Comparison of ENCODE assay signal across 8 cellular contexts in the genomic region with DNA sequence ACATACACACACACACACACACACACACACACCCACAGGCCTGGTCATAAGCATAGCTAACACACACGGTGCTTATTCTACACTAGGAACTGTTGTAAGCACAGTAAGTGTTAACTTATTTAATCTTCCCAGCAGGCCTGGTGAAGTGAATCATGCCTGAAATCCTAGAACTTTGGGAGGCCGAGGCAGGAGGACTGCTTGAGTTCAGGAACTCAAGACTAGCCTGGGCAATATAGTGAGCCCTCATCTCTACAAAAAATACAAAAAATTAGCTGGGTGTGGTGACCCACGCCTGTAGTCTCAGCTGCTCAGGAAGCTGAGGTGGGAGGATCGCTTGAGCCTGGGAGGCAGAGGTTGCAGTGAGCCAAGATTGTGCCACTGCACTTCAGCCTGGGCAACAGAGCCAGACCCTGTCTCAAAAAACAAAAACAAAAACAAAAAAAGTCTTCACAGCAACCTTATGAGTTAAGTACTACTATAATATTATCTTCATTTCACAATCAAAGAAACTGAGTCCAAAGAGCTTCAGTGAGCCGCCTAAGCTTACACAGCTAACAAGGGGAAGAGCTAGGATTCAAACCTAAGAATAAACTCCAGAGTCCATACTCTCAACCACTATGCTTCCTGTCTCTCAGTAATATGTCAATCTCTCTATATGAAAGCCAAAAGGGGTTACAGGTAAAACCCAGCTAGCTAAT. TPM values are rescaled to one million over a fixed set of nuclear protein-coding genes. Genes with fewer than 3 reads are reported as not detected.
A peak's percentile ranks its signal among the peaks of the same experiment; 100 is the strongest.
DNase-seq lines count a peak whose midpoint lies in the region; ATAC-seq and TF ChIP-seq lines count a peak whose summit lies in the region.

No MANE protein-coding gene starts in this region.

- H3K4me3 Mint-ChIP-seq in HFFc6, result peak overlapping the region; percentile 88; the same call in 1 of the 2 replicates

- no peaks in the 10 kb centered on the region for H3K9me3 ChIP-seq in skeletal muscle tissue (ENCODE audit: control insufficient read depth in 3 of 3, low read length in 3 of 3)

- H3K4me1 ChIP-seq in skeletal muscle tissue (ENCODE audit: control insufficient read depth in 3 of 3, insufficient read depth in 3 of 3, low read length in 3 of 3), result peaks cover 21 to 37% (median 24%) of the 10 kb centered on the region in 3 donors

- H3K27me3 Mint-ChIP-seq in HFFc6 (ENCODE audit: insufficient read depth), result no peaks in the 10 kb centered on the region; the same call in 1 of the 2 replicates

- ATAC-seq in GM19397 (IDR thresholded peaks at IDR 0.05; ENCODE audit: unreplicated experiment) (no peak), HG02870 (IDR thresholded peaks at IDR 0.05; ENCODE audit: unreplicated experiment) (no peak)

- H3K4me3 ChIP-seq in WI38 (ENCODE audit: low read depth, low read length), result peak overlapping the region; percentile 83
- peak overlapping the region; percentile 81 for H3K4me3 ChIP-seq in fibroblast of the aortic adventitia (ENCODE audit: low read depth, low read length)
- H3K4me3 ChIP-seq in skeletal muscle tissue (ENCODE audit: low read length in 3 of 3), result peak overlapping the region in 2 of 3 donors; percentile 82 to 86

- H3K36me3 Mint-ChIP-seq in HFFc6 (ENCODE audit: low read depth), result peaks cover 6% of the 10 kb centered on the region; the same call in 1 of the 2 replicates

- H3K27ac ChIP-seq in skeletal muscle tissue (ENCODE audit: low read depth, low read length), result peak overlapping the region; percentile 27

- TF ChIP-seq CTCF in HFFc6 (IDR thresholded peaks at IDR 0.05) (no peak), WI38 (IDR thresholded peaks at IDR 0.05; ENCODE audit: low read depth, low read length) (no peak), fibroblast of the aortic adventitia (IDR thresholded peaks at IDR 0.05; ENCODE audit: insufficient read depth, low read length) (no peak)

- H3K27ac Mint-ChIP-seq in HFFc6, result no peak overlapping the region

- H3K27me3 ChIP-seq in skeletal muscle tissue (ENCODE audit: control insufficient read depth in 3 of 3, insufficient read depth in 3 of 3, low read length in 3 of 3), result no peaks in the 10 kb centered on the region

- no peaks in the 10 kb centered on the region for H3K9me3 Mint-ChIP-seq in HFFc6

- DNase-seq in HFFc6 (no peak), fibroblast of the aortic adventitia (ENCODE audit: low read depth) (peak; percentile 32), GM03348 (ENCODE audit: low spot score) (no peak), GM19240 (ENCODE audit: insufficient read length, low spot score) (no peak)

- peak overlapping the region; percentile 9 to 52 (median 48) for H3K9ac ChIP-seq in skeletal muscle tissue (ENCODE audit: low read depth in 1 of 3, low read length in 3 of 3)

- peaks cover 66% of the 10 kb centered on the region for H3K4me1 Mint-ChIP-seq in HFFc6 (ENCODE audit: low read depth)

- no peaks in the 10 kb centered on the region for H3K36me3 ChIP-seq in skeletal muscle tissue (ENCODE audit: control insufficient read depth in 3 of 3, insufficient read depth in 3 of 3, low read length in 3 of 3)

RNA-seq across cellular contexts. Expression of a gene that starts 2.3 kb away (rescaled TPM):
- total RNA-seq in HFFc6 (2021; fragmentation: NEBNext Ultra II Directional; extraction: Animal tissue kit (Norgen Biotek cat#: 25700)), result 1 to 10 TPM; 5.1 to 9.8 (median 8.8) TPM
- 10.7 and 14.1 TPM in 2 replicates for total RNA-seq in fibroblast of the aortic adventitia (ENCODE audit: low replicate concordance)
- total RNA-seq in skeletal muscle tissue, result 6.8 TPM
